ENCODE assay signal across 1 cellular context in the genomic region with DNA sequence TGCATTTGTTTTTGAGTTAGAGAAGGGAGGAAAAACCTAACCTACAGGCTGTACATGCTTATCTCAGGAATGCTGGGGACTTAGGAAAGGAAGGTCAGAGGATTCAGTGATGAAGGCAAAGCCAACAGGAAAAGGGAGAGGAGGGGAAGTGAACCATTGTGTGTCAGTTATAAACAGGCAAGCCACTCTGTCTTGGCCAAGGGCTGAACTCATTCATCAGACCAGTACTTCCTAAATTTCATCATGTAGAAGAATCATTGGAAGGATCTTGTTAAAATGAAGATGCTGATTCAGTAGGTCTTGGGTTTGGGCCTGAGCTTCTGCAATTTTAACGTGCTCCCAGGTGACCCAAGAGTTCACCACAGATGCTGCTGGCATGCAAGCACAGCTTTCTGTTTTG.
TF ChIP-seq lines count a peak whose summit lies in the region.

No MANE protein-coding gene starts in this region.

TF ChIP-seq in HepG2, 621 proteins besides CTCF, POLR2A, EP300 and RAD21 (continued from another document):
- TF ChIP-seq ZNF124 (CRISPR knock-in tag; IDR thresholded peaks at IDR 0.05) (no peak), ASH2L (IDR thresholded peaks at IDR 0.05; ENCODE audit: insufficient read length, low read depth, low read length) (no peak), SNAPC2 (CRISPR knock-in tag; IDR thresholded peaks at IDR 0.05) (no peak), HNRNPUL1 (IDR thresholded peaks at IDR 0.05; ENCODE audit: low read depth, low read length) (no peak)
